Comparison of ENCODE assay signal across 13 cellular contexts in the genomic region with DNA sequence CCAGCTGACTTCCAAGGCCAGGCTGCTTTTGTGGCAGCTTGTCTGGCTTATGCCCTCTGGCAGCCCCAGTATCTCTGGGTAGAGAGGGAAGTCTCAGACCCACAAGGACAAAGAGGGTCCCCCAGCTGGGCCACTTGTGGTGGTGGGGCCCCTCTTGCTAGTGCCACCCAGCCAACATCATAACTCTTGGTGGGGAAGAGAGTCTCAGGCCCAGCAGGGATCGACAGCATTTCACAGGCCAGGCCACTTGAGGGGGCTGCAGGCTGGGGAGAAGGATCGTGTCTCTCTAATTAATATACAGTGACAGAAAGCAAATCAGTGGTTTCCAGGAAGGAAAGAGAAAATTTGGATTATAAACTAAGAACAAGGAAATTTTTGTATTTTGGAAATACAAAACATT.
DNase-seq lines count a peak whose midpoint lies in the region; ATAC-seq and TF ChIP-seq lines count a peak whose summit lies in the region.
"Had no signal": no experiment of that assay in that cellular context is flagged by ENCODE, and none has a peak within 500 bp of the region (broad histone marks: within the 10 kb centered on the region; RNA-seq: fewer than 3 reads in every experiment).

No MANE protein-coding gene starts in this region.

- no peaks in the 10 kb centered on the region for H3K4me1 ChIP-seq in OCI-LY1 (ENCODE audit: insufficient read depth, low read length, severe bottlenecking)
- H3K4me1 ChIP-seq: ascending aorta, SJCRH30, transverse colon had no signal

- peak; percentile 60 for TF ChIP-seq CTCF in OCI-LY1 (IDR thresholded peaks at IDR 0.05; ENCODE audit: low read length)
- TF ChIP-seq CTCF in retinal pigment epithelial cell (conservative IDR thresholded peaks at IDR 0.05; ENCODE audit: low read depth, low read length): peak; percentile 37

- no peak for TF ChIP-seq POLR2A in erythroblast (IDR thresholded peaks at IDR 0.05; ENCODE audit: low read length)

- ATAC-seq in sciatic nerve (no peak), HG03432 (IDR thresholded peaks at IDR 0.05; ENCODE audit: unreplicated experiment) (no peak)
- ATAC-seq: activated T-cell treated with anti-CD3 and anti-CD28 coated beads, Interleukin-2, amount 50 U/mL, for 72 hours had no signal

- H3K4me2 ChIP-seq in OCI-LY1 (ENCODE audit: low read length): no peak overlapping the region

- H2AFZ ChIP-seq in OCI-LY1 (ENCODE audit: low read length): no peak overlapping the region

- H3F3A ChIP-seq in OCI-LY1 (ENCODE audit: insufficient read depth, low read length): no peaks in the 10 kb centered on the region

- H3K36me3 ChIP-seq in OCI-LY1 (ENCODE audit: insufficient read depth, low read length): no peaks in the 10 kb centered on the region
- H3K36me3 ChIP-seq: ascending aorta, SJCRH30, transverse colon had no signal

- H3K9me2 ChIP-seq in OCI-LY1 (ENCODE audit: low read depth, low read length): no peaks in the 10 kb centered on the region

- no peaks in the 10 kb centered on the region for H3K9me3 ChIP-seq in OCI-LY1 (ENCODE audit: low read length)
- H3K9me3 ChIP-seq: ascending aorta, SJCRH30, transverse colon had no signal

- H3K79me2 ChIP-seq in OCI-LY1 (ENCODE audit: insufficient read depth, low read length): no peaks in the 10 kb centered on the region

- no peaks in the 10 kb centered on the region for H3K27me3 ChIP-seq in OCI-LY1 (ENCODE audit: insufficient read depth, low read length)
- H3K27me3 ChIP-seq: ascending aorta, SJCRH30, transverse colon had no signal

- H3K4me3 ChIP-seq in OCI-LY1 (ENCODE audit: low read depth, low read length, poor library complexity, severe bottlenecking) (no peak overlapping the region), retinal pigment epithelial cell (ENCODE audit: low read length) (no peak overlapping the region)
- H3K4me3 ChIP-seq: ascending aorta, SJCRH30, transverse colon had no signal

- no peak overlapping the region for H3K9ac ChIP-seq in OCI-LY1 (ENCODE audit: low read length)

- intact Hi-C loops in sciatic nerve (cut with DNase I): no loop called here

- no peak overlapping the region for H3K27ac ChIP-seq in OCI-LY1 (ENCODE audit: low read depth, low read length, poor library complexity, severe bottlenecking)
- H3K27ac ChIP-seq: ascending aorta, SJCRH30, transverse colon had no signal

- no peaks in the 10 kb centered on the region for H4K20me1 ChIP-seq in OCI-LY1 (ENCODE audit: insufficient read depth, low read length)

- DNase-seq in NCI-H2227 (lab: John Stamatoyannopoulos, UW; ENCODE audit: unreplicated experiment) (peak; percentile 3), NCI-H2227 treated with DMSO at 0.1 percent for 48 hours (lab: John Stamatoyannopoulos, UW) (no peak), erythroblast (lab: John Stamatoyannopoulos, UW) (peak; percentile 3 to 15), retinal pigment epithelial cell (ENCODE audit: low read depth) (no peak), sciatic nerve (ENCODE audit: low spot score) (no peak), NOMO-1 treated with DMSO at 0.1 percent for 48 hours (lab: John Stamatoyannopoulos, UW; ENCODE audit: unreplicated experiment) (no peak)
- DNase-seq: activated CD4-positive, alpha-beta T cell treated with anti-CD3 and anti-CD28 coated beads for 1 hour; activated T-cell treated with anti-CD3 and anti-CD28 coated beads, Interleukin-2, amount 50 U/mL, for 72 hours; transverse colon had no signal

Comparison
In these comparisons a context has a peak if more than half of its experiments do, and no peak if none do; other contexts are left out.
1. DNase-seq: peak in NCI-H2227 (single experiment) and erythroblast (2 of 2); none in NCI-H2227 treated with DMSO at 0.1 percent for 48 hours (single experiment), retinal pigment epithelial cell (single experiment), sciatic nerve (single experiment) and NOMO-1 treated with DMSO at 0.1 percent for 48 hours (single experiment).